14 cellular contexts compared by ENCODE assay signal in the genomic region with DNA sequence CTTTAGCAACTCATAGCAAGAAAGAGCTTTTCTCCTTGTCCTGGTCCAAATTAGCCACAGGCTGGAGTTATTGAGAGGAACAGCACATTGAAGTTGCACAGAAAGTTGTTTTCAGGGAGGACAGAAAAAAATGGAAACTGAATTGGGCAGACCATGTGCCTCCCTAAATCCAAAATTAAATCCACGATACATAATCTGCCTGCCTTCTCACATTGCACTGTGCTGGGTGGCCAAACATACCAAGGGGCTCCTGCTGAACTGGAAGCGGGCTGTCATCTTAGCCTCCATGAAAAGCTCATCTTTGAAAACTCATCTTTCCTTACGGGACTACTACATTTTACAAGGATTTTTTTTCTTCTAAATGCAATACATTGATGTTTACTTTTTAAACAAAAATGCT. TPM values are rescaled to one million over a fixed set of nuclear protein-coding genes. Genes with fewer than 3 reads are reported as not detected.
DNase-seq lines count a peak whose midpoint lies in the region; ATAC-seq and TF ChIP-seq lines count a peak whose summit lies in the region.
"Had no signal": no experiment of that assay in that cellular context is flagged by ENCODE, and none has a peak within 500 bp of the region (broad histone marks: within the 10 kb centered on the region; RNA-seq: fewer than 3 reads in every experiment).

No MANE protein-coding gene starts in this region.

- no peak overlapping the region for H3K9ac ChIP-seq in fibroblast of lung (ENCODE audit: insufficient read depth, low read length)

- no peak overlapping the region for H2AFZ ChIP-seq in fibroblast of lung (ENCODE audit: low read length)

- H3K4me1 ChIP-seq in RWPE2 (ENCODE audit: insufficient read depth, poor library complexity, severe bottlenecking) = peaks cover 12% of the 10 kb centered on the region
- H3K4me1 ChIP-seq in fibroblast of lung (ENCODE audit: control insufficient read depth, extremely low read depth, insufficient read depth, low read length) = peaks cover 15% of the 10 kb centered on the region

- DNase-seq in activated naive CD4-positive, alpha-beta T cell (lab: John Stamatoyannopoulos, UW) = no peak
- DNase-seq in RWPE2 (ENCODE audit: low spot score) = no peak
- no peak for DNase-seq in fibroblast of lung (ENCODE audit: low read depth in 2 of 2)
- DNase-seq in stimulated activated naive B cell treated with anti-CD40 and anti-IgM and Interleukin-4, amounts not matched to agents 10 μg/mL and 1 μg/mL and 100 μg/mL, for 72 hours = no peak
- no peak for DNase-seq in NCI-H2081 (lab: John Stamatoyannopoulos, UW)
- DNase-seq: activated T-cell treated with anti-CD3 and anti-CD28 coated beads, Interleukin-2, amount 50 U/mL, for 1 hour; NCI-H2029 treated with DMSO at 0.1 percent for 48 hours; NCI-H774; posterior cingulate gyrus had no signal

- ATAC-seq in RWPE2 (ENCODE audit: low read depth) (no peak), HG03175 (IDR thresholded peaks at IDR 0.05; ENCODE audit: unreplicated experiment) (no peak), HG03139 (IDR thresholded peaks at IDR 0.05; ENCODE audit: unreplicated experiment) (no peak)
- no peak for ATAC-seq in stimulated activated naive B cell treated with anti-CD40 and anti-IgM and Interleukin-4, amounts not matched to agents 10 μg/mL and 1 μg/mL and 100 μg/mL, for 72 hours (replicated peaks)

- no peaks in the 10 kb centered on the region for H3K79me2 ChIP-seq in fibroblast of lung (ENCODE audit: control insufficient read depth, insufficient read depth, low read length)

- no peak overlapping the region for H3K4me3 ChIP-seq in RWPE2 (ENCODE audit: severe bottlenecking)
- no peak overlapping the region for H3K4me3 ChIP-seq in fibroblast of lung (replicated peaks in 1 of 4; ENCODE audit: control extremely low read depth in 1 of 4, insufficient read depth in 1 of 4, low read depth in 3 of 4, low read length in 4 of 4)

- no peak overlapping the region for H3K4me2 ChIP-seq in fibroblast of lung (ENCODE audit: extremely low read depth, insufficient read depth, low read length)

- H3K27me3 ChIP-seq in RWPE2 (ENCODE audit: insufficient read depth, poor library complexity, severe bottlenecking) (no peaks in the 10 kb centered on the region), fibroblast of lung (ENCODE audit: control insufficient read depth, insufficient read depth, low read length) (no peaks in the 10 kb centered on the region)

- peak overlapping the region; percentile 41 for H3K27ac ChIP-seq in RWPE2 (ENCODE audit: poor library complexity, severe bottlenecking)
- peak overlapping the region; percentile 3 for H3K27ac ChIP-seq in fibroblast of lung (ENCODE audit: insufficient read depth, low read length)
- H3K27ac ChIP-seq: VCaP had no signal

- no peaks in the 10 kb centered on the region for H3K36me3 Mint-ChIP-seq in activated naive CD4-positive, alpha-beta T cell treated with anti-CD3 and anti-CD28 coated beads, Interleukin-2, amount 50 U/mL, for 24 hours
- no peaks in the 10 kb centered on the region for H3K36me3 Mint-ChIP-seq in stimulated activated naive B cell treated with anti-CD40 and anti-IgM and Interleukin-4, amounts not matched to agents 10 μg/mL and 1 μg/mL and 100 μg/mL, for 72 hours
- H3K36me3 Mint-ChIP-seq: brain had no signal

- TF ChIP-seq CTCF in RWPE2 (IDR thresholded peaks at IDR 0.05; ENCODE audit: poor library complexity, severe bottlenecking) (no peak), fibroblast of lung (conservative IDR thresholded peaks at IDR 0.05 in 1 of 2, IDR thresholded peaks at IDR 0.05 in 1 of 2; ENCODE audit: low read depth in 1 of 2, low read length in 2 of 2) (no peak)

- no peaks in the 10 kb centered on the region for H4K20me1 ChIP-seq in fibroblast of lung (ENCODE audit: control insufficient read depth, extremely low read depth, insufficient read depth, low read length)

- no peaks in the 10 kb centered on the region for H3K9me3 Mint-ChIP-seq in activated naive CD4-positive, alpha-beta T cell treated with anti-CD3 and anti-CD28 coated beads, Interleukin-2, amount 50 U/mL, for 24 hours
- no peaks in the 10 kb centered on the region for H3K9me3 Mint-ChIP-seq in stimulated activated naive B cell treated with anti-CD40 and anti-IgM and Interleukin-4, amounts not matched to agents 10 μg/mL and 1 μg/mL and 100 μg/mL, for 72 hours

- H3K36me3 ChIP-seq in RWPE2 (ENCODE audit: low read depth) = no peaks in the 10 kb centered on the region
- no peaks in the 10 kb centered on the region for H3K36me3 ChIP-seq in fibroblast of lung (ENCODE audit: control insufficient read depth, insufficient read depth, low read length)

- peak overlapping the region; percentile 28 for H3K4me3 Mint-ChIP-seq in activated naive CD4-positive, alpha-beta T cell treated with anti-CD3 and anti-CD28 coated beads, Interleukin-2, amount 50 U/mL, for 24 hours
- H3K4me3 Mint-ChIP-seq in stimulated activated naive B cell treated with anti-CD40 and anti-IgM and Interleukin-4, amounts not matched to agents 10 μg/mL and 1 μg/mL and 100 μg/mL, for 72 hours = peak overlapping the region in 1 of 2 donors; percentile 18
- H3K4me3 Mint-ChIP-seq: brain had no signal

- H3K27me3 Mint-ChIP-seq in activated naive CD4-positive, alpha-beta T cell treated with anti-CD3 and anti-CD28 coated beads, Interleukin-2, amount 50 U/mL, for 24 hours = no peaks in the 10 kb centered on the region
- no peaks in the 10 kb centered on the region for H3K27me3 Mint-ChIP-seq in stimulated activated naive B cell treated with anti-CD40 and anti-IgM and Interleukin-4, amounts not matched to agents 10 μg/mL and 1 μg/mL and 100 μg/mL, for 72 hours

- peak overlapping the region; percentile 95 for H3K27ac Mint-ChIP-seq in activated naive CD4-positive, alpha-beta T cell treated with anti-CD3 and anti-CD28 coated beads, Interleukin-2, amount 50 U/mL, for 24 hours
- peak overlapping the region; percentile 97 for H3K27ac Mint-ChIP-seq in stimulated activated naive B cell treated with anti-CD40 and anti-IgM and Interleukin-4, amounts not matched to agents 10 μg/mL and 1 μg/mL and 100 μg/mL, for 72 hours

- no peaks in the 10 kb centered on the region for H3K9me3 ChIP-seq in RWPE2 (ENCODE audit: severe bottlenecking)
- H3K9me3 ChIP-seq in fibroblast of lung (ENCODE audit: control insufficient read depth, insufficient read depth, low read depth, low read length) = no peaks in the 10 kb centered on the region

- H3K4me1 Mint-ChIP-seq in activated naive CD4-positive, alpha-beta T cell treated with anti-CD3 and anti-CD28 coated beads, Interleukin-2, amount 50 U/mL, for 24 hours = peaks cover 49% of the 10 kb centered on the region
- H3K4me1 Mint-ChIP-seq in stimulated activated naive B cell treated with anti-CD40 and anti-IgM and Interleukin-4, amounts not matched to agents 10 μg/mL and 1 μg/mL and 100 μg/mL, for 72 hours = peaks cover 59 to 84% of the 10 kb centered on the region in 2 donors

RNA-seq across cellular contexts. Expression of a gene that starts 59.9 kb away (rescaled TPM):
- total RNA-seq in fibroblast of lung = 3.9 and 7.8 TPM in 2 replicates
- polyA plus RNA-seq in fibroblast of lung = 10.8 and 23.5 TPM in 2 replicates
- polyA plus RNA-seq in fibroblast of lung (2012) = 6.0 and 11.2 TPM in 2 replicates
- 6.8 and 9.6 TPM in 2 replicates for polyA minus RNA-seq in fibroblast of lung (ENCODE audit: low replicate concordance)
